ENCODE assay signal across 8 cellular contexts in genomic region chr3:43621974-43622739, GRCh38. TPM values are rescaled to one million over a fixed set of nuclear protein-coding genes. Genes with fewer than 3 reads are reported as not detected.
A peak's percentile ranks its signal among the peaks of the same experiment; 100 is the strongest.
DNase-seq lines count a peak whose midpoint lies in the region; ATAC-seq and TF ChIP-seq lines count a peak whose summit lies in the region.

ANO10 (minus strand) TSS chr3:43622011; CDS start chr3:43605852, 16,159 bp downstream.

- peak; percentile 20 for TF ChIP-seq POLR2A in ovary (IDR thresholded peaks at IDR 0.05)

- peak within 1 kb of the TSS; percentile 90 for H3K9ac ChIP-seq in adipocyte (ENCODE audit: low read length)

- no peak for TF ChIP-seq EP300 in ovary (IDR thresholded peaks at IDR 0.05)

- no peaks in the 10 kb centered on the region for H3K27me3 ChIP-seq in adipocyte (replicated peaks; ENCODE audit: control insufficient read depth, insufficient read depth, low read length)
- H3K27me3 ChIP-seq in ovary = no peaks in the 10 kb centered on the region
- H3K27me3 ChIP-seq in thymus (ENCODE audit: control insufficient read depth, insufficient read depth) = peaks cover 3% of the 10 kb centered on the region

- H3K9me3 ChIP-seq in adipocyte (ENCODE audit: control insufficient read depth, low read length) (no peaks in the 10 kb centered on the region), ovary (no peaks in the 10 kb centered on the region), thymus (ENCODE audit: control insufficient read depth) (no peaks in the 10 kb centered on the region)

- DNase-seq in NCI-H1417 treated with DMSO at 0.1 percent for 48 hours (lab: John Stamatoyannopoulos, UW) (peak; percentile 75), SW480 (ENCODE audit: low spot score) (peak; percentile 99), adipocyte (ENCODE audit: low read depth) (peak; percentile 99), Right ventricle myocardium superior (peak; percentile 98), ovary (peak; percentile 98 to 100 (median 100))

- ATAC-seq in HG02763 (IDR thresholded peaks at IDR 0.05; ENCODE audit: unreplicated experiment) (peak; percentile 92), Right ventricle myocardium superior (ENCODE audit: poor library complexity) (peak; percentile 98)

- no peak for TF ChIP-seq CTCF in GM12875 (IDR thresholded peaks at IDR 0.05; ENCODE audit: borderline replicate concordance, insufficient read depth, low read depth, low read length)
- TF ChIP-seq CTCF in ovary (IDR thresholded peaks at IDR 0.05) = no peak

- H3K36me3 ChIP-seq in adipocyte (ENCODE audit: control insufficient read depth, insufficient read depth, low read length, severe bottlenecking) = no peaks in the 10 kb centered on the region
- no peaks in the 10 kb centered on the region for H3K36me3 ChIP-seq in ovary
- no peaks in the 10 kb centered on the region for H3K36me3 ChIP-seq in thymus (ENCODE audit: control insufficient read depth, insufficient read depth)

- H3K27ac ChIP-seq in ovary = peak within 1 kb of the TSS; percentile 73 to 90
- peak within 1 kb of the TSS; percentile 64 for H3K27ac ChIP-seq in thymus (ENCODE audit: low read depth)

- peak within 1 kb of the TSS; percentile 55 for H3K4me3 ChIP-seq in GM12875 (ENCODE audit: low read depth, low read length)
- H3K4me3 ChIP-seq in adipocyte (ENCODE audit: low read length) = peak within 1 kb of the TSS; percentile 94
- peak within 1 kb of the TSS; percentile 99 for H3K4me3 ChIP-seq in ovary
- H3K4me3 ChIP-seq in thymus (ENCODE audit: low read length) = peak within 1 kb of the TSS; percentile 94

- H3K4me1 ChIP-seq in adipocyte (ENCODE audit: control insufficient read depth, insufficient read depth, low read length) (peaks cover 21% of the 10 kb centered on the region), ovary (ENCODE audit: insufficient read depth) (no peaks in the 10 kb centered on the region), thymus (ENCODE audit: control insufficient read depth, insufficient read depth, low read length) (peaks cover 8% of the 10 kb centered on the region)

- 0 to 2% (median 1%) methylated on average over 48 to 53 of the region's 53 CpGs for WGBS in ovary, 3 donors
- 2% methylated on average over 53 of the region's 53 CpGs for WGBS in thymus

- intact Hi-C loops in Right ventricle myocardium superior (cut with DNase I) = no loop called here
- intact Hi-C loops in ovary (cut with DNase I) = loop anchor here in 1 of 4 donors (10.0 kb wide), 1 partner anchor 73 kb away; the partner anchor contains the start of gene ABHD5

RNA-seq across cellular contexts. Expression of gene ANO10, which starts in this region (rescaled TPM):
- total RNA-seq in Right ventricle myocardium superior (9.9 TPM), ovary (10 to 100 TPM; 12.2 to 37.2 (median 21.7) TPM)
- polyA plus RNA-seq in ovary (10 to 100 TPM; 15.5 to 58.7 TPM), thymus (8.7 TPM)

Comparison
In these comparisons a context has a peak if more than half of its experiments do, and no peak if none do; other contexts are left out.
1. Peak in every context shown above with its lines: DNase-seq, ATAC-seq, H3K4me3 ChIP-seq and H3K27ac ChIP-seq.